24 cellular contexts compared by ENCODE assay signal in the genomic region with DNA sequence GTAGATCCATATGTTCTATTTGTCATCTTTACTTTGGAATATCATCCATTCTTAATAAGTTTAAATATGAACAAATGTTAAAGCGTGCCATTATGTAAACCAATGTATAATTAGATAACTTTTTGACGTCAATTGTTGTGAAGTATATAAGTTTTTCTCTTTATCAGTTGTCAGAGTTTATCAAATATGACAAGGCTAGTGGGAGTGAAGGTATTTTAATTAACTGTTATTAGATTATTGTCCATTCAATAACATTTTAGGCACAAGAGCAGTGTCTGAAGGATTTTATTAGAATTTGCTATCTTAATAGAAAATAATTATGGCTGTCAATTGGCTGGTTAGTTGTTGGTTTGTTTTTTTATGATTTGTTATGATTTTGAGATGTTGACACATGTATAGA.
"Had no signal": no experiment of that assay in that cellular context is flagged by ENCODE, and none has a peak within 500 bp of the region (broad histone marks: within the 10 kb centered on the region; RNA-seq: fewer than 3 reads in every experiment).

No MANE protein-coding gene starts in this region.

- H3K9ac ChIP-seq: parathyroid adenoma had no signal

- H2AFZ ChIP-seq: parathyroid adenoma had no signal

- FAIRE-seq: kidney, urothelium cell line had no signal

- H3K4me1 ChIP-seq: left lung, lower lobe of right lung, parathyroid adenoma, right atrium auricular region, right lobe of liver, stomach, upper lobe of right lung had no signal

- H3K4me2 ChIP-seq: smooth muscle cell had no signal

- ATAC-seq: left colon; left lung; lower lobe of right lung; naive thymus-derived CD8-positive, alpha-beta T cell; right lobe of liver; stimulated activated naive CD8-positive, alpha-beta T cell treated with anti-CD3 and anti-CD28 coated beads, Interleukin-15, Interleukin-2, amounts not matched to agents 100 U/mL and 50 U/mL, for 24 hours; upper lobe of right lung had no signal

- H3K4me3 ChIP-seq: left lung, lower lobe of right lung, right atrium auricular region, right lobe of liver, smooth muscle cell, stomach, thoracic aorta, tibial artery, upper lobe of right lung had no signal

- H3K79me2 ChIP-seq: parathyroid adenoma had no signal

- H3K9me3 ChIP-seq: left lung, lower lobe of right lung, right atrium auricular region, right lobe of liver, stomach, thoracic aorta, tibial artery, upper lobe of right lung had no signal

- H3K27me3 ChIP-seq: left lung, right atrium auricular region, right lobe of liver, stomach, tibial artery, upper lobe of right lung had no signal

- H3K27ac ChIP-seq: left lung, lower lobe of right lung, parathyroid adenoma, right atrium auricular region, right lobe of liver, stomach, thoracic aorta, tibial artery, upper lobe of right lung had no signal

- DNase-seq: kidney; left colon; left lung; lower lobe of right lung; mammary epithelial cell; mesenchymal stem cell; naive thymus-derived CD8-positive, alpha-beta T cell; nucleus accumbens; right lobe of liver; stimulated activated CD4-positive, alpha-beta T cell treated with anti-CD3 and anti-CD28 coated beads, Interleukin-1b, Interleukin-23, amount 100 ng/mL, for 48 hours; stimulated activated CD4-positive, alpha-beta T cell treated with anti-CD3 and anti-CD28 coated beads, Interleukin-2, amount 100 ng/mL, for 48 hours; stimulated activated CD4-positive, alpha-beta T cell treated with anti-CD3 and anti-CD28 coated beads, Interleukin-4, amount 100 ng/mL, for 4 hours; stimulated activated CD8-positive, alpha-beta memory T cell treated with anti-CD3 and anti-CD28 coated beads, Interleukin-4, amount 100 ng/mL, for 48 hours; stimulated activated naive B cell treated with anti-CD40 and anti-IgM and Interleukin-4, amounts not matched to agents 10 μg/mL and 1 μg/mL and 100 μg/mL, for 72 hours; stimulated activated naive CD8-positive, alpha-beta T cell treated with anti-CD3 and anti-CD28 coated beads, Interleukin-15, Interleukin-2, amounts not matched to agents 100 U/mL and 50 U/mL, for 24 hours; stomach; tibial artery; trophoblast cell; upper lobe of right lung had no signal

- H3K36me3 ChIP-seq: left lung, lower lobe of right lung, right atrium auricular region, right lobe of liver, thoracic aorta, tibial artery, upper lobe of right lung had no signal
